ENCODE assay signal across 18 cellular contexts in the genomic region with DNA sequence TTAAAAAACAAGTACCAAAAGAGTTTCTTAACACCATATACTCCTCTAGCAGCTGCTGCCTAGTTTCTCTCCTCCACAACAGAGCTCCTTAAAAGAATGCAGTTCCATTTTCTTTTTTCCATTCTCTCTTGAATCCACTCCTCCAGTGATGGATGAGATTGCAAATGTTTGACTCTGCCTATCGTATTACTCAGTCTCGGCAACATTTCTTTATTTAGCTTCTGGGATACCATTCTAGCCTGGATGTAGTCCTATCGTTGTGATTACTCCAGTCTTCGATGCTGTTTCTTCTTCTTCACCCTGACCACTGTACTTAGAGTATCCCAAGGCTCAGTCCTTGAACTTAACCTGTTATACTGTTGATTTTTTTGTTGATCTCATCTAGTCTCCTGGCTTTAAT. TPM values are rescaled to one million over a fixed set of nuclear protein-coding genes. Genes with fewer than 3 reads are reported as not detected.
A peak's percentile ranks its signal among the peaks of the same experiment; 100 is the strongest.
DNase-seq lines count a peak whose midpoint lies in the region; ATAC-seq, FAIRE-seq and TF ChIP-seq lines count a peak whose summit lies in the region.
"Had no signal": no experiment of that assay in that cellular context is flagged by ENCODE, and none has a peak within 500 bp of the region (broad histone marks: within the 10 kb centered on the region; RNA-seq: fewer than 3 reads in every experiment).

No MANE protein-coding gene starts in this region.

- FAIRE-seq in bronchial epithelial cell (lab: Jason Lieb, UNC), result peak; percentile 84
- FAIRE-seq: G401.6, GM12891, HTR-8/SVneo had no signal

- H3K9me3 ChIP-seq in breast epithelium, result no peaks in the 10 kb centered on the region

- H3K27me3 ChIP-seq in breast epithelium (no peaks in the 10 kb centered on the region), bronchial epithelial cell (ENCODE audit: control insufficient read depth, insufficient read depth, low read length) (no peaks in the 10 kb centered on the region)

- H3K36me3 Mint-ChIP-seq in MCF 10A (ENCODE audit: insufficient read depth, unreplicated experiment) (peaks cover 72% of the 10 kb centered on the region), nephron (ENCODE audit: low read depth) (peaks cover 84% of the 10 kb centered on the region)

- no peaks in the 10 kb centered on the region for H3K4me1 ChIP-seq in breast epithelium

- no peak overlapping the region for H3K27ac ChIP-seq in breast epithelium
- H3K27ac ChIP-seq: GM23248 had no signal

- no TSS peak for BruUV-seq in MCF 10A (replicated peaks; lab: Mats Ljungman, UMichigan)

- no peak overlapping the region for H3K4me3 ChIP-seq in breast epithelium
- no peak overlapping the region for H3K4me3 ChIP-seq in bronchial epithelial cell (ENCODE audit: low read depth, low read length)
- H3K4me3 ChIP-seq: GM23248 had no signal

- H3K4me3 Mint-ChIP-seq in MCF 10A (ENCODE audit: unreplicated experiment), result no peak overlapping the region
- H3K4me3 Mint-ChIP-seq in nephron, result no peak overlapping the region

- ATAC-seq in GM21390 (IDR thresholded peaks at IDR 0.05; ENCODE audit: unreplicated experiment), result no peak
- no peak for ATAC-seq in GM18505 (IDR thresholded peaks at IDR 0.05; ENCODE audit: unreplicated experiment)

- no peak for TF ChIP-seq POLR2A in breast epithelium (IDR thresholded peaks at IDR 0.05)
- no peak for TF ChIP-seq POLR2A in GM18505 (IDR thresholded peaks at IDR 0.05; ENCODE audit: borderline replicate concordance, extremely low read depth, insufficient read depth, insufficient read length)

- H3K27ac Mint-ChIP-seq in MCF 10A (ENCODE audit: low read depth, unreplicated experiment) (peak overlapping the region; percentile 21), nephron (peak overlapping the region in 2 of 3 experiments; percentile 18 to 19)

- no peaks in the 10 kb centered on the region for H3K9me3 Mint-ChIP-seq in MCF 10A (ENCODE audit: unreplicated experiment)
- H3K9me3 Mint-ChIP-seq in nephron, result no peaks in the 10 kb centered on the region

- no peak for DNase-seq in MCF 10A (ENCODE audit: unreplicated experiment)
- DNase-seq in breast epithelium (ENCODE audit: low spot score in 2 of 2), result no peak
- DNase-seq in bronchial epithelial cell (ENCODE audit: low read depth), result no peak
- no peak for DNase-seq in midbrain (lab: John Stamatoyannopoulos, UW)
- DNase-seq: AML-193, Calu3, DMS79 treated with DMSO at 0.1 percent for 48 hours, GM23248, NCI-H1048, NCI-H1694, NCI-H2171 treated with DMSO at 0.1 percent for 48 hours, NCI-H524 had no signal

- H3K27me3 Mint-ChIP-seq in MCF 10A (ENCODE audit: insufficient read depth, unreplicated experiment) (no peaks in the 10 kb centered on the region), nephron (ENCODE audit: low read depth) (no peaks in the 10 kb centered on the region)

- intact Hi-C loops in MCF 10A (cut with micrococcal nuclease), result no loop called here
- intact Hi-C loops in breast epithelium (cut with DNase I; ENCODE audit: low total_unique reads), result no loop called here

- H3K36me3 ChIP-seq in breast epithelium, result peaks cover 7% of the 10 kb centered on the region
- peaks cover 8% of the 10 kb centered on the region for H3K36me3 ChIP-seq in bronchial epithelial cell (ENCODE audit: control insufficient read depth, insufficient read depth, low read length)

- peaks cover 15% of the 10 kb centered on the region for H3K4me1 Mint-ChIP-seq in MCF 10A (ENCODE audit: insufficient read depth, unreplicated experiment)
- peaks cover 10% of the 10 kb centered on the region for H3K4me1 Mint-ChIP-seq in nephron

- POLR2A ChIA-PET in MCF 10A (lab: Yijun Ruan, JAX), result interaction anchor here (0.9 to 1.7 kb wide), 2 partner anchors 29 to 31 kb away, joined by 3 to 6 read pairs; a partner anchor contains a TSS

- TF ChIP-seq CTCF in MCF 10A (IDR thresholded peaks at IDR 0.05; ENCODE audit: unreplicated experiment) (no peak), breast epithelium (IDR thresholded peaks at IDR 0.05) (no peak), bronchial epithelial cell (IDR thresholded peaks at IDR 0.05; ENCODE audit: insufficient read depth, low read length, severe bottlenecking) (no peak), nephron (IDR thresholded peaks at IDR 0.05; ENCODE audit: unreplicated experiment in 3 of 3) (no peak)

- CTCF ChIA-PET in MCF 10A (lab: Yijun Ruan, JAX), result interaction anchor here (0.6 kb wide), 2 partner anchors 17 to 117 kb away, joined by 3 read pairs; no protein-coding TSS in a partner anchor

RNA-seq across cellular contexts. Expression of a gene that starts 30.8 kb away (rescaled TPM):
- total RNA-seq in MCF 10A (2022) (149 and 160 TPM in 2 replicates), breast epithelium (100 to 1,000 TPM in 1 of 3 donors, 10 to 100 TPM in 2; 69.6 to 112 (median 81.3) TPM), bronchial epithelial cell (92.1 and 109 TPM in 2 replicates)
